Comparison of ENCODE assay signal across 8 cellular contexts in genomic region chrX:22135994-22136684, GRCh38.
A peak's percentile ranks its signal among the peaks of the same experiment; 100 is the strongest.
DNase-seq lines count a peak whose midpoint lies in the region; ATAC-seq and TF ChIP-seq lines count a peak whose summit lies in the region.

No MANE protein-coding gene starts in this region.

- H3K36me3 ChIP-seq in BJ (ENCODE audit: control insufficient read depth, insufficient read depth, low read length): no peaks in the 10 kb centered on the region
- no peaks in the 10 kb centered on the region for H3K36me3 ChIP-seq in adipocyte (ENCODE audit: control insufficient read depth, insufficient read depth, low read length, severe bottlenecking)
- no peaks in the 10 kb centered on the region for H3K36me3 ChIP-seq in left ventricle myocardium inferior

- peak overlapping the region; percentile 68 for H3K27ac ChIP-seq in left ventricle myocardium inferior (replicated peaks)

- ATAC-seq in GM21723 (IDR thresholded peaks at IDR 0.05; ENCODE audit: unreplicated experiment): no peak

- DNase-seq in BJ (ENCODE audit: low read depth) (no peak), NCI-H2107 (lab: John Stamatoyannopoulos, UW) (peak; percentile 58), adipocyte (ENCODE audit: low read depth) (peak; percentile 72), left ventricle myocardium inferior (no peak), retina (peak; percentile 87), NK-92 (lab: John Stamatoyannopoulos, UW; ENCODE audit: unreplicated experiment) (no peak)

- no peak overlapping the region for H3K9ac ChIP-seq in adipocyte (ENCODE audit: low read length)

- H3K9me3 ChIP-seq in adipocyte (ENCODE audit: control insufficient read depth, low read length): no peaks in the 10 kb centered on the region
- no peaks in the 10 kb centered on the region for H3K9me3 ChIP-seq in left ventricle myocardium inferior (replicated peaks)

- H3K27me3 ChIP-seq in BJ (ENCODE audit: control insufficient read depth, insufficient read depth, low read length) (no peaks in the 10 kb centered on the region), adipocyte (replicated peaks; ENCODE audit: control insufficient read depth, insufficient read depth, low read length) (no peaks in the 10 kb centered on the region), left ventricle myocardium inferior (ENCODE audit: low read depth) (no peaks in the 10 kb centered on the region)

- no peak overlapping the region for H3K4me3 ChIP-seq in BJ (ENCODE audit: low read depth, low read length)
- peak overlapping the region; percentile 35 for H3K4me3 ChIP-seq in adipocyte (ENCODE audit: low read length)
- no peak overlapping the region for H3K4me3 ChIP-seq in left ventricle myocardium inferior

- intact Hi-C loops in left ventricle myocardium inferior (cut with micrococcal nuclease): no loop called here

- TF ChIP-seq CTCF in BJ (IDR thresholded peaks at IDR 0.05; ENCODE audit: insufficient read depth, low read depth, low read length) (peak; percentile 47), GM12873 (IDR thresholded peaks at IDR 0.05; ENCODE audit: insufficient read depth, low read depth, low read length, missing control alignments) (peak; percentile 64), left ventricle myocardium inferior (IDR thresholded peaks at IDR 0.05; ENCODE audit: borderline replicate concordance) (peak; percentile 70)

- CTCF ChIA-PET in BJ (lab: Yijun Ruan, JAX): interaction anchor here (0.6 to 2.9 kb wide), 17 partner anchors 10 to 1182 kb away, joined by 3 to 18 read pairs (median 4); no protein-coding TSS in a partner anchor

- POLR2A ChIA-PET in BJ (lab: Charles Lee): interaction anchor here (0.6 kb wide), 2 partner anchors 10 kb away, joined by 4 to 5 read pairs; no protein-coding TSS in a partner anchor

- H3K4me1 ChIP-seq in adipocyte (ENCODE audit: control insufficient read depth, insufficient read depth, low read length) (peaks cover 18% of the 10 kb centered on the region), left ventricle myocardium inferior (no peaks in the 10 kb centered on the region)

Comparison
In these comparisons a context has a peak if more than half of its experiments do, and no peak if none do; other contexts are left out.
1. DNase-seq: peak in NCI-H2107 (single experiment), adipocyte (single experiment) and retina (single experiment); none in BJ (single experiment), left ventricle myocardium inferior (single experiment) and NK-92 (single experiment).
2. Peak in every context shown above with its lines, with median percentiles within 50 percentile points of each other: CTCF ChIP-seq.